In the genomic region with DNA sequence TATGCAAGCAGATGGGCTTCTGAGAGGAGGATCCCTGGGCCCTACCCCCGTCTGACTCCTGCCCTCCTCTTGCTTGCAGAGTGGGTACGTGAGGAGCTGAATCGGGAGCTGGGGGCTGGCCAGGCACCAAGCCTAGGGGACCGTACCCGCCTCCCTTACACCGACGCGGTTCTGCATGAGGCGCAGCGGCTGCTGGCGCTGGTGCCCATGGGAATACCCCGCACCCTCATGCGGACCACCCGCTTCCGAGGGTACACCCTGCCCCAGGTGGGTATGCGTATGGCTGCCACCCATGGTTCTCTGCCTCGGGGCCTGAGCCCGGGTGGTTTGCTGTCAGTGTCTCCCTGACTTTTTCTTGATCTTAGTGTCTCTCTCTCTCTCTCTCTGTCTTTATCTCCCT, we compare ENCODE assay signal across 28 cellular contexts. TPM values are rescaled to one million over a fixed set of nuclear protein-coding genes. Genes with fewer than 3 reads are reported as not detected.
"Had no signal": no experiment of that assay in that cellular context is flagged by ENCODE, and none has a peak within 500 bp of the region (broad histone marks: within the 10 kb centered on the region; RNA-seq: fewer than 3 reads in every experiment).

No MANE protein-coding gene starts in this region.

- ATAC-seq: activated CD4-positive, alpha-beta T cell treated with anti-CD3 and anti-CD28 coated beads for 36 hours; activated CD8-positive, alpha-beta T cell treated with anti-CD3 and anti-CD28 coated beads, Interleukin-2, amount 10 ng/mL, durations not matched to agents 7 days and 5 days; activated naive CD8-positive, alpha-beta T cell treated with anti-CD3 and anti-CD28 coated beads, Interleukin-2, amount 50 U/mL, for 24 hours; activated T-cell treated with anti-CD3 and anti-CD28 coated beads, Interleukin-2, amount 50 U/mL, for 4 hours; PC-3 had no signal

- H3K9ac ChIP-seq: SK-N-SH had no signal

- H3K36me3 Mint-ChIP-seq: brain had no signal

- H3K4me3 Mint-ChIP-seq: activated CD4-positive, alpha-beta T cell treated with anti-CD3 and anti-CD28 coated beads for 36 hours; activated CD4-positive, alpha-beta T cell treated with anti-CD3 and anti-CD28 coated beads, Interleukin-2, amount 10 ng/mL, durations not matched to agents 7 days and 5 days; activated CD8-positive, alpha-beta T cell treated with anti-CD3 and anti-CD28 coated beads, Interleukin-2, amount 10 ng/mL, durations not matched to agents 7 days and 5 days; activated naive CD8-positive, alpha-beta T cell treated with anti-CD3 and anti-CD28 coated beads, Interleukin-2, amount 50 U/mL, for 24 hours; activated T-cell treated with anti-CD3 and anti-CD28 coated beads, Interleukin-2, amount 50 U/mL, for 4 hours; brain; T-helper 1 cell treated with Interleukin-12 subunit alpha and Interleukin-12 subunit beta and Interleukin-4 antibody, amounts not matched to agents 30 μg/mL and 1 μg/mL, for 36 hours; T-helper 2 cell treated with Interferon-gamma antibody and Interleukin-4, amounts not matched to agents 5 μg/mL and 100 μg/mL, for 36 hours had no signal

- H3K36me3 ChIP-seq: SJSA1 had no signal

- H3K4me3 ChIP-seq: MG63, Peyer's patch, SJSA1 had no signal

- H3K27ac ChIP-seq: Peyer's patch, SJSA1 had no signal

- H3K27me3 Mint-ChIP-seq: activated naive CD8-positive, alpha-beta T cell treated with anti-CD3 and anti-CD28 coated beads, Interleukin-2, amount 50 U/mL, for 24 hours had no signal

- H3K27me3 ChIP-seq: MG63, Peyer's patch, SJSA1 had no signal

- H3K4me1 Mint-ChIP-seq: brain had no signal

- H3K9me3 Mint-ChIP-seq: activated CD4-positive, alpha-beta T cell treated with anti-CD3 and anti-CD28 coated beads, Interleukin-2, amount 10 ng/mL, durations not matched to agents 7 days and 5 days; activated naive CD8-positive, alpha-beta T cell treated with anti-CD3 and anti-CD28 coated beads, Interleukin-2, amount 50 U/mL, for 24 hours; activated T-cell treated with anti-CD3 and anti-CD28 coated beads, Interleukin-2, amount 50 U/mL, for 4 hours; brain; T-helper 1 cell treated with Interleukin-12 subunit alpha and Interleukin-12 subunit beta and Interleukin-4 antibody, amounts not matched to agents 30 μg/mL and 1 μg/mL, for 36 hours; T-helper 2 cell treated with Interferon-gamma antibody and Interleukin-4, amounts not matched to agents 5 μg/mL and 100 μg/mL, for 36 hours had no signal

- H3K4me2 ChIP-seq: SK-N-SH had no signal

- H3K9me3 ChIP-seq: MG63, Peyer's patch, SJSA1, SK-N-SH had no signal

- H3K27ac Mint-ChIP-seq: activated CD4-positive, alpha-beta T cell treated with anti-CD3 and anti-CD28 coated beads, Interleukin-2, amount 10 ng/mL, durations not matched to agents 7 days and 5 days; activated CD8-positive, alpha-beta T cell treated with anti-CD3 and anti-CD28 coated beads, Interleukin-2, amount 10 ng/mL, durations not matched to agents 7 days and 5 days; activated naive CD8-positive, alpha-beta T cell treated with anti-CD3 and anti-CD28 coated beads, Interleukin-2, amount 50 U/mL, for 24 hours; T-helper 2 cell treated with Interferon-gamma antibody and Interleukin-4, amounts not matched to agents 5 μg/mL and 100 μg/mL, for 36 hours had no signal

- H3K4me1 ChIP-seq: Peyer's patch, SJSA1 had no signal

- DNase-seq: activated CD4-positive, alpha-beta T cell treated with anti-CD3 and anti-CD28 coated beads for 36 hours; activated CD4-positive, alpha-beta T cell treated with anti-CD3 and anti-CD28 coated beads, Interleukin-2, amount 10 ng/mL, durations not matched to agents 7 days and 5 days; activated CD4-positive, alpha-beta T cell treated with anti-CD3 and anti-CD28 coated beads, Interleukin-2, amount 50 U/mL, for 48 hours; activated CD8-positive, alpha-beta T cell treated with anti-CD3 and anti-CD28 coated beads, Interleukin-2, amount 10 ng/mL, durations not matched to agents 7 days and 5 days; activated effector memory CD4-positive, alpha-beta T cell treated with Interleukin-2 at 50 U/mL for 16 hours; activated naive CD4-positive, alpha-beta T cell treated with anti-CD3 and anti-CD28 coated beads, Interleukin-2, amount 50 U/mL, for 16 hours; activated naive CD8-positive, alpha-beta T cell treated with anti-CD3 and anti-CD28 coated beads, Interleukin-2, amount 50 U/mL, for 24 hours; activated T-cell treated with anti-CD3 and anti-CD28 coated beads, Interleukin-2, amount 50 U/mL, for 4 hours; anterior cingulate cortex; caudate nucleus; Kasumi-1; KG1; MG63; NCI-H1048; NCI-H1436 treated with DMSO at 0.1 percent for 48 hours; NCI-H1694 treated with DMSO at 0.1 percent for 48 hours; NCI-H2029; NCI-H345; NCI-H524 treated with DMSO at 0.1 percent for 48 hours; PC-3; Peyer's patch; RPMI8226; SHP77 treated with DMSO at 0.1 percent for 48 hours; SK-N-SH had no signal

RNA-seq across cellular contexts. Expression of a gene that starts 10.4 kb away (rescaled TPM):
- total RNA-seq: SJSA1 had no signal

RNA-seq across cellular contexts. Expression of a gene that starts 15.7 kb away (rescaled TPM):
- total RNA-seq: activated CD8-positive, alpha-beta T cell treated with anti-CD3 and anti-CD28 coated beads, Interleukin-2, amount 10 ng/mL, durations not matched to agents 7 days and 5 days had no signal
